Comparison of ENCODE assay signal across 13 cellular contexts in genomic region chr1:12095822-12096263, GRCh38. TPM values are rescaled to one million over a fixed set of nuclear protein-coding genes. Genes with fewer than 3 reads are reported as not detected.
DNase-seq lines count a peak whose midpoint lies in the region; ATAC-seq, FAIRE-seq and TF ChIP-seq lines count a peak whose summit lies in the region.
"Had no signal": no experiment of that assay in that cellular context is flagged by ENCODE, and none has a peak within 500 bp of the region (broad histone marks: within the 10 kb centered on the region; RNA-seq: fewer than 3 reads in every experiment).

No MANE protein-coding gene starts in this region.

- FAIRE-seq in H1 (lab: Jason Lieb, UNC) = peak; percentile 39

- TF ChIP-seq POLR2A in H1 (IDR thresholded peaks at IDR 0.05; ENCODE audit: control extremely low read depth in 1 of 2, low read depth in 2 of 2, low read length in 2 of 2) = no peak

- no peaks in the 10 kb centered on the region for H3K4me1 ChIP-seq in H1 (replicated peaks in 1 of 4; ENCODE audit: control insufficient read depth in 3 of 4, insufficient read depth in 4 of 4, low read length in 3 of 4)
- H3K4me1 ChIP-seq: right atrium auricular region had no signal

- H4K20me1 ChIP-seq in H1 (replicated peaks in 1 of 2; ENCODE audit: control insufficient read depth in 1 of 2, insufficient read depth in 2 of 2, low read length in 2 of 2) = peaks cover 3% of the 10 kb centered on the region in 2 experiments
- H4K20me1 ChIP-seq: BLaER1 had no signal

- no peak overlapping the region for H4K5ac ChIP-seq in H1 (ENCODE audit: insufficient read length, low read depth, low read length)

- H3K79me2 ChIP-seq in H1 (ENCODE audit: control insufficient read depth in 1 of 2, insufficient read depth in 2 of 2, low read length in 2 of 2) = no peaks in the 10 kb centered on the region; a peak in 1 of 4 replicates

- CTCF ChIA-PET in H1 (lab: Charles Lee; ENCODE audit: partially characterized antibody) = interaction anchor here (1.7 kb wide), 1 partner anchor 17 kb away, joined by 6 read pairs; no protein-coding TSS in a partner anchor

- no peak overlapping the region for H2BK15ac ChIP-seq in H1 (ENCODE audit: low read length)

- H2BK12ac ChIP-seq in H1 (ENCODE audit: low read depth, low read length) = no peak overlapping the region

- no peaks in the 10 kb centered on the region for H3K23me2 ChIP-seq in H1 (ENCODE audit: low read depth, low read length)

- peaks cover 0 to 4% (median 1%) of the 10 kb centered on the region in 4 experiments; a peak in 1 of 8 replicates for H3K36me3 ChIP-seq in H1 (ENCODE audit: control insufficient read depth in 2 of 4, insufficient read depth in 4 of 4, low read length in 3 of 4)
- H3K36me3 ChIP-seq: right atrium auricular region had no signal

- peak; percentile 34 for DNase-seq in A172 (ENCODE audit: low spot score)
- DNase-seq in GM03348 (ENCODE audit: low spot score) = peak; percentile 48
- peak; percentile 31 for DNase-seq in NCI-H446 treated with DMSO at 0.1 percent for 48 hours (lab: John Stamatoyannopoulos, UW)
- DNase-seq in H1 (ENCODE audit: low read depth in 1 of 2, low spot score in 2 of 2) = no peak
- no peak for DNase-seq in caudate nucleus (lab: John Stamatoyannopoulos, UW)
- no peak for DNase-seq in naive thymus-derived CD8-positive, alpha-beta T cell
- DNase-seq: NCI-H146, T-helper 9 cell had no signal

- no peak for TF ChIP-seq EP300 in H1 (IDR thresholded peaks at IDR 0.05; ENCODE audit: borderline replicate concordance in 1 of 2, low read depth in 2 of 2, low read length in 2 of 2)

- H2BK120ac ChIP-seq in H1 (replicated peaks; ENCODE audit: low read depth, low read length) = no peak overlapping the region

- no peaks in the 10 kb centered on the region for H3K9me3 ChIP-seq in H1 (ENCODE audit: insufficient read depth in 2 of 2, low read depth in 1 of 2, low read length in 1 of 2)

- ATAC-seq in GM21576 (IDR thresholded peaks at IDR 0.05; ENCODE audit: unreplicated experiment) = no peak
- ATAC-seq in HG03457 (IDR thresholded peaks at IDR 0.05; ENCODE audit: unreplicated experiment) = no peak
- no peak for ATAC-seq in naive thymus-derived CD8-positive, alpha-beta T cell

- no peaks in the 10 kb centered on the region for H3K79me1 ChIP-seq in H1 (ENCODE audit: low read depth, low read length)

- no peak overlapping the region for H3K4me3 Mint-ChIP-seq in naive thymus-derived CD8-positive, alpha-beta T cell
- H3K4me3 Mint-ChIP-seq: mesothelial cell of epicardium had no signal

- no peak overlapping the region for H2AK5ac ChIP-seq in H1 (ENCODE audit: low read depth, low read length)

- H3K4me1 Mint-ChIP-seq in naive thymus-derived CD8-positive, alpha-beta T cell = peaks cover 1 to 12% (median 8%) of the 10 kb centered on the region in 4 donors
- H3K4me1 Mint-ChIP-seq: mesothelial cell of epicardium had no signal

- H2AFZ ChIP-seq in H1 (ENCODE audit: low read length) = no peak overlapping the region

- POLR2A ChIA-PET in H1 (lab: Charles Lee; ENCODE audit: partially characterized antibody) = no interaction called here
- POLR2A ChIA-PET in naive thymus-derived CD8-positive, alpha-beta T cell (lab: Charles Lee) = interaction anchor here (0.6 kb wide), 1 partner anchor 66 kb away, joined by 4 read pairs; no protein-coding TSS in a partner anchor

- H3K27me3 Mint-ChIP-seq in naive thymus-derived CD8-positive, alpha-beta T cell = no peaks in the 10 kb centered on the region

- 92% methylated on average over 4 of the region's 4 CpGs; no CpG with 5 or more reads in 1 of the 2 experiments for WGBS in H1 (ENCODE audit: extremely low coverage in 1 of 2, insufficient coverage in 1 of 2, insufficient read length in 1 of 2, insufficient replicate concordance in 2 of 2, low coverage in 1 of 2, low lambda C conversion rate in 2 of 2, missing lambda C conversion rate in 1 of 2), 2 experiments

- H3K23ac ChIP-seq in H1 (ENCODE audit: insufficient read length) = no peak overlapping the region

- no peak overlapping the region for H3K14ac ChIP-seq in H1 (ENCODE audit: insufficient read length)

- no peak overlapping the region; the same call in 1 of the 2 replicates for H3K18ac ChIP-seq in H1 (ENCODE audit: extremely low read depth, low read length)

- H3K27me3 ChIP-seq in H1 (replicated peaks in 1 of 4; ENCODE audit: control insufficient read depth in 3 of 4, extremely low read depth in 1 of 4, insufficient read depth in 3 of 4, low read length in 3 of 4) = no peaks in the 10 kb centered on the region
- H3K27me3 ChIP-seq: BLaER1, right atrium auricular region had no signal

- no peak overlapping the region for H3K56ac ChIP-seq in H1 (replicated peaks; ENCODE audit: insufficient read length, low read depth, low read length)

- no peak overlapping the region for H3K27ac Mint-ChIP-seq in naive thymus-derived CD8-positive, alpha-beta T cell
- H3K27ac Mint-ChIP-seq: mesothelial cell of epicardium had no signal

- H3K27ac ChIP-seq in H1 (ENCODE audit: low read depth, low read length) (no peak overlapping the region), caudate nucleus (ENCODE audit: low read depth, low read length) (no peak overlapping the region)
- H3K27ac ChIP-seq: BLaER1, right atrium auricular region had no signal

- TF ChIP-seq RAD21 in H1 (IDR thresholded peaks at IDR 0.05 in 1 of 2, conservative IDR thresholded peaks at IDR 0.05 in 1 of 2; ENCODE audit: low read depth in 2 of 2, low read length in 2 of 2) = no peak

- H2BK20ac ChIP-seq in H1 (ENCODE audit: low read length) = no peak overlapping the region

- TF ChIP-seq CTCF in H1 (IDR thresholded peaks at IDR 0.05; ENCODE audit: control extremely low read depth in 1 of 3, insufficient read depth in 1 of 3, low read depth in 1 of 3, low read length in 3 of 3) = no peak

- no peak overlapping the region for H3K4me3 ChIP-seq in H1 (ENCODE audit: extremely low read depth in 1 of 4, insufficient read depth in 2 of 4, low read depth in 3 of 4, low read length in 4 of 4)
- H3K4me3 ChIP-seq: BLaER1, right atrium auricular region had no signal

- no peak overlapping the region for H3K4ac ChIP-seq in H1 (replicated peaks; ENCODE audit: insufficient read length, low read depth, low read length)

- no peak overlapping the region for H4K8ac ChIP-seq in H1 (ENCODE audit: extremely low read depth, insufficient read depth, low read length)

- H3K4me2 ChIP-seq in H1 (ENCODE audit: insufficient read depth in 1 of 2, low read depth in 2 of 2, low read length in 2 of 2) = no peak overlapping the region
- H3K4me2 ChIP-seq: BLaER1 had no signal

- no peak overlapping the region for H3K9ac ChIP-seq in H1 (replicated peaks in 1 of 4; ENCODE audit: extremely low read depth in 1 of 4, low read depth in 3 of 4, low read length in 3 of 4)
- H3K9ac ChIP-seq: BLaER1 had no signal

- H4K91ac ChIP-seq in H1 (replicated peaks; ENCODE audit: insufficient read length, low read length) = no peak overlapping the region

- H3K36me3 Mint-ChIP-seq in naive thymus-derived CD8-positive, alpha-beta T cell = peaks cover 0 to 4% (median 0%) of the 10 kb centered on the region in 3 donors
- H3K36me3 Mint-ChIP-seq: mesothelial cell of epicardium had no signal

- H2BK5ac ChIP-seq in H1 (ENCODE audit: low read depth, low read length) = no peak overlapping the region

- H3K9me3 Mint-ChIP-seq in naive thymus-derived CD8-positive, alpha-beta T cell = peaks cover 0 to 11% (median 3%) of the 10 kb centered on the region in 9 donors

TF ChIP-seq in H1, 55 proteins besides CTCF, POLR2A, EP300 and RAD21 (continues in another document):
- TF ChIP-seq TEAD4 (IDR thresholded peaks at IDR 0.05; ENCODE audit: low read depth, low read length) = no peak
- no peak for TF ChIP-seq RXRA (IDR thresholded peaks at IDR 0.05; ENCODE audit: insufficient read depth, low read depth, low read length)
- TF ChIP-seq TBP (IDR thresholded peaks at IDR 0.05; ENCODE audit: low read depth, low read length) = no peak
- no peak for TF ChIP-seq GTF2F1 (IDR thresholded peaks at IDR 0.05; ENCODE audit: borderline replicate concordance, low read depth, low read length)
- TF ChIP-seq YY1 (IDR thresholded peaks at IDR 0.05; ENCODE audit: low read depth, low read length) = no peak
- no peak for TF ChIP-seq CHD1 (IDR thresholded peaks at IDR 0.05; ENCODE audit: low read depth, low read length)
- TF ChIP-seq JUN (IDR thresholded peaks at IDR 0.05; ENCODE audit: low read depth, low read length) = no peak
- TF ChIP-seq ATF3 (IDR thresholded peaks at IDR 0.05; ENCODE audit: insufficient read depth, low read depth, low read length) = peak; percentile 82
- no peak for TF ChIP-seq SAP30 (IDR thresholded peaks at IDR 0.05; ENCODE audit: insufficient read depth, insufficient replicate concordance, low read length)
- no peak for TF ChIP-seq GABPA (IDR thresholded peaks at IDR 0.05; ENCODE audit: borderline replicate concordance, insufficient read depth, low read length)
- peak; percentile 89 for TF ChIP-seq USF2 (IDR thresholded peaks at IDR 0.05; ENCODE audit: low read length)
- no peak for TF ChIP-seq CBX5 (IDR thresholded peaks at IDR 0.05; ENCODE audit: low read depth, low read length)
- no peak for TF ChIP-seq NRF1 (IDR thresholded peaks at IDR 0.05; ENCODE audit: low read depth, low read length)

RNA-seq across cellular contexts. Expression of gene TNFRSF8, which starts 32.7 kb away (rescaled TPM):
- 0.38 TPM in 1 of 2 replicates, not detected in the other for total RNA-seq in A172 (2014; rRNA removed; shearing (Covaris generic))
- total RNA-seq in H1 (2021; fragmentation: NEBNext Ultra II Directional; extraction: Animal tissue kit (Norgen Biotek cat#: 25700)) = 32.7 and 35.1 TPM in 2 replicates
- polyA plus RNA-seq in H1 (2011; rRNA removed) = 23.2 and 26.7 TPM in 2 replicates
- 16.7 TPM for polyA plus RNA-seq in H1 (2011; cell fraction: cytosol; rRNA removed)
- polyA plus RNA-seq in H1 (2011; cell fraction: nucleus; rRNA removed) = 26.1 TPM
- polyA plus RNA-seq in H1 (2012, experiment 1 of 2) = 15.0 to 25.1 TPM (median 23.2 TPM) in 4 replicates
- polyA plus RNA-seq in H1 (2012, experiment 2 of 2) = 20.2 TPM
- 29.7 TPM for polyA plus RNA-seq in H1 (2013, experiment 1 of 2)
- polyA plus RNA-seq in H1 (2013, experiment 2 of 2) = 29.6 TPM
- 13.4 and 14.5 TPM in 2 replicates for polyA minus RNA-seq in H1 (2011; rRNA and poly(A)+ RNA removed)
- polyA minus RNA-seq in H1 (2011; cell fraction: cytosol; rRNA and poly(A)+ RNA removed) = 13.3 TPM
- 12.3 TPM for polyA minus RNA-seq in H1 (2011; cell fraction: nucleus; rRNA and poly(A)+ RNA removed)
- not detected for total RNA-seq in naive thymus-derived CD8-positive, alpha-beta T cell
- not detected for polyA plus RNA-seq in naive thymus-derived CD8-positive, alpha-beta T cell

Comparison
In these comparisons a context has a peak if more than half of its experiments do, and no peak if none do; other contexts are left out.
1. DNase-seq: peak in A172 (single experiment), GM03348 (single experiment) and NCI-H446 treated with DMSO at 0.1 percent for 48 hours (single experiment); none in H1 (0 of 2), caudate nucleus (0 of 61) and naive thymus-derived CD8-positive, alpha-beta T cell (0 of 10).
2. RNA of gene TNFRSF8, which starts 32.7 kb away (total RNA-seq): 32.7 to 35.1 TPM in H1; 0.38 TPM in A172 and not detected in naive thymus-derived CD8-positive, alpha-beta T cell; every median in the first group is over 10 times any median in the second.